ENCODE assay signal across 1 cellular context in the genomic region with DNA sequence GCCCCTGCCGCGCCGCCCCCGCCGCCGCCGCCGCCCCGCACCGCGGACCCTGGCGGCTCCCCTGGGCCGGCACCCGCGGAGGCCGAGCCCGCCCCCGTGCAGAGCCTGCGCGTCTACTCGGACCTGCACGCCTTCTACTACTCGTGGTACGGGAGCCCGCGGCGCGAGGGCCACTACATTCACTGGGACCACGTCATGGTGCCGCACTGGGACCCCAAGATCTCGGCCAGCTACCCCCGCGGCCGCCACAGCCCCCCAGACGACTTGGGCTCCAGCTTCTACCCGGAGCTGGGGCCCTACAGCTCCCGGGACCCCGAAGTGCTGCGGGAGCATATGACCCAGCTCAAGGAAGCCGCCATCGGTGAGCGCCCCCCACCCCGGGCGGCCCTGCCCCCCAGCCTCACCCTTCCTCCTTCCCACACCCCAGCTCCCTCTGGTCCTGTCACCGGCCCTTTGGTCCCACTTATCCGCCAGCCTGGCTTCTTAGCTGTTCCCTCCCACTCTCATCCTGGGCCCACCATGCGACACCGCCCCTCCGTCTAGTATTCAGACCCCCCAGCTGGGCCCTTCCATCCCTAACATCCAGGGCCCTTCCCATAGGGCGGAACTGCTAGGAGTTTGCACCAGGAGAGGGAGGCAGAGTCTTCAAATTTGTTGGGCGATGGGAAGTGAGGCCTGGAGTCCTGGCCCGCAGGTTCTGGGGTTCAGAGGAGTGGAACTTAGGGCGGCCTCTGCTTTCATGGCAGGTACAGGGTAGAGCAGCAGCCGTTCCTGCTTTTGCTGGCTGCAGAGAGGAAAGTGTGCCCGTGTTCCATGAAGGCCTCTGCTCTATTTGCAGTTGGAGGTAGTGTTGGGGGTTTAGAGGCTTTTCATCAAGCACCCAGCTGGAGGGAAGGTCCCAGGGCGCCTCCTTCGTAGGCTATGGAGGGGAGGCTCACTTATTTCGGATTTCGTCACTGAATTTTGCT.
TF ChIP-seq lines count a peak whose summit lies in the region.

No MANE protein-coding gene starts in this region.

TF ChIP-seq in HepG2, 621 proteins besides CTCF, POLR2A, EP300 and RAD21 (continued from another document and continues in another):
- TF ChIP-seq, protein P1, sequence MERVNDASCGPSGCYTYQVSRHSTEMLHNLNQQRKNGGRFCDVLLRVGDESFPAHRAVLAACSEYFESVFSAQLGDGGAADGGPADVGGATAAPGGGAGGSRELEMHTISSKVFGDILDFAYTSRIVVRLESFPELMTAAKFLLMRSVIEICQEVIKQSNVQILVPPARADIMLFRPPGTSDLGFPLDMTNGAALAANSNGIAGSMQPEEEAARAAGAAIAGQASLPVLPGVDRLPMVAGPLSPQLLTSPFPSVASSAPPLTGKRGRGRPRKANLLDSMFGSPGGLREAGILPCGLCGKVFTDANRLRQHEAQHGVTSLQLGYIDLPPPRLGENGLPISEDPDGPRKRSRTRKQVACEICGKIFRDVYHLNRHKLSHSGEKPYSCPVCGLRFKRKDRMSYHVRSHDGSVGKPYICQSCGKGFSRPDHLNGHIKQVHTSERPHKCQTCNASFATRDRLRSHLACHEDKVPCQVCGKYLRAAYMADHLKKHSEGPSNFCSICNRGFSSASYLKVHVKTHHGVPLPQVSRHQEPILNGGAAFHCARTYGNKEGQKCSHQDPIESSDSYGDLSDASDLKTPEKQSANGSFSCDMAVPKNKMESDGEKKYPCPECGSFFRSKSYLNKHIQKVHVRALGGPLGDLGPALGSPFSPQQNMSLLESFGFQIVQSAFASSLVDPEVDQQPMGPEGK (CRISPR knock-in tag; IDR thresholded peaks at IDR 0.05): peak; percentile 39; the same call in 1 of the 2 replicates
- peak; percentile 57 for TF ChIP-seq ZNF777 (CRISPR knock-in tag; IDR thresholded peaks at IDR 0.05)
- TF ChIP-seq, protein P2, sequence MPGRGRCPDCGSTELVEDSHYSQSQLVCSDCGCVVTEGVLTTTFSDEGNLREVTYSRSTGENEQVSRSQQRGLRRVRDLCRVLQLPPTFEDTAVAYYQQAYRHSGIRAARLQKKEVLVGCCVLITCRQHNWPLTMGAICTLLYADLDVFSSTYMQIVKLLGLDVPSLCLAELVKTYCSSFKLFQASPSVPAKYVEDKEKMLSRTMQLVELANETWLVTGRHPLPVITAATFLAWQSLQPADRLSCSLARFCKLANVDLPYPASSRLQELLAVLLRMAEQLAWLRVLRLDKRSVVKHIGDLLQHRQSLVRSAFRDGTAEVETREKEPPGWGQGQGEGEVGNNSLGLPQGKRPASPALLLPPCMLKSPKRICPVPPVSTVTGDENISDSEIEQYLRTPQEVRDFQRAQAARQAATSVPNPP (CRISPR knock-in tag; IDR thresholded peaks at IDR 0.05): no peak
- no peak for TF ChIP-seq SIX4 (CRISPR knock-in tag; IDR thresholded peaks at IDR 0.05)
- no peak for TF ChIP-seq SALL2 (CRISPR knock-in tag; IDR thresholded peaks at IDR 0.05)
- no peak for TF ChIP-seq ZNF75D (CRISPR knock-in tag; IDR thresholded peaks at IDR 0.05; ENCODE audit: borderline replicate concordance)
- TF ChIP-seq, protein P3, sequence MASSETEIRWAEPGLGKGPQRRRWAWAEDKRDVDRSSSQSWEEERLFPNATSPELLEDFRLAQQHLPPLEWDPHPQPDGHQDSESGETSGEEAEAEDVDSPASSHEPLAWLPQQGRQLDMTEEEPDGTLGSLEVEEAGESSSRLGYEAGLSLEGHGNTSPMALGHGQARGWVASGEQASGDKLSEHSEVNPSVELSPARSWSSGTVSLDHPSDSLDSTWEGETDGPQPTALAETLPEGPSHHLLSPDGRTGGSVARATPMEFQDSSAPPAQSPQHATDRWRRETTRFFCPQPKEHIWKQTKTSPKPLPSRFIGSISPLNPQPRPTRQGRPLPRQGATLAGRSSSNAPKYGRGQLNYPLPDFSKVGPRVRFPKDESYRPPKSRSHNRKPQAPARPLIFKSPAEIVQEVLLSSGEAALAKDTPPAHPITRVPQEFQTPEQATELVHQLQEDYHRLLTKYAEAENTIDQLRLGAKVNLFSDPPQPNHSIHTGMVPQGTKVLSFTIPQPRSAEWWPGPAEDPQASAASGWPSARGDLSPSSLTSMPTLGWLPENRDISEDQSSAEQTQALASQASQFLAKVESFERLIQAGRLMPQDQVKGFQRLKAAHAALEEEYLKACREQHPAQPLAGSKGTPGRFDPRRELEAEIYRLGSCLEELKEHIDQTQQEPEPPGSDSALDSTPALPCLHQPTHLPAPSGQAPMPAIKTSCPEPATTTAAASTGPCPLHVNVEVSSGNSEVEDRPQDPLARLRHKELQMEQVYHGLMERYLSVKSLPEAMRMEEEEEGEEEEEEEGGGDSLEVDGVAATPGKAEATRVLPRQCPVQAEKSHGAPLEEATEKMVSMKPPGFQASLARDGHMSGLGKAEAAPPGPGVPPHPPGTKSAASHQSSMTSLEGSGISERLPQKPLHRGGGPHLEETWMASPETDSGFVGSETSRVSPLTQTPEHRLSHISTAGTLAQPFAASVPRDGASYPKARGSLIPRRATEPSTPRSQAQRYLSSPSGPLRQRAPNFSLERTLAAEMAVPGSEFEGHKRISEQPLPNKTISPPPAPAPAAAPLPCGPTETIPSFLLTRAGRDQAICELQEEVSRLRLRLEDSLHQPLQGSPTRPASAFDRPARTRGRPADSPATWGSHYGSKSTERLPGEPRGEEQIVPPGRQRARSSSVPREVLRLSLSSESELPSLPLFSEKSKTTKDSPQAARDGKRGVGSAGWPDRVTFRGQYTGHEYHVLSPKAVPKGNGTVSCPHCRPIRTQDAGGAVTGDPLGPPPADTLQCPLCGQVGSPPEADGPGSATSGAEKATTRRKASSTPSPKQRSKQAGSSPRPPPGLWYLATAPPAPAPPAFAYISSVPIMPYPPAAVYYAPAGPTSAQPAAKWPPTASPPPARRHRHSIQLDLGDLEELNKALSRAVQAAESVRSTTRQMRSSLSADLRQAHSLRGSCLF (CRISPR knock-in tag; IDR thresholded peaks at IDR 0.05; ENCODE audit: borderline replicate concordance): no peak
- TF ChIP-seq, protein P4, sequence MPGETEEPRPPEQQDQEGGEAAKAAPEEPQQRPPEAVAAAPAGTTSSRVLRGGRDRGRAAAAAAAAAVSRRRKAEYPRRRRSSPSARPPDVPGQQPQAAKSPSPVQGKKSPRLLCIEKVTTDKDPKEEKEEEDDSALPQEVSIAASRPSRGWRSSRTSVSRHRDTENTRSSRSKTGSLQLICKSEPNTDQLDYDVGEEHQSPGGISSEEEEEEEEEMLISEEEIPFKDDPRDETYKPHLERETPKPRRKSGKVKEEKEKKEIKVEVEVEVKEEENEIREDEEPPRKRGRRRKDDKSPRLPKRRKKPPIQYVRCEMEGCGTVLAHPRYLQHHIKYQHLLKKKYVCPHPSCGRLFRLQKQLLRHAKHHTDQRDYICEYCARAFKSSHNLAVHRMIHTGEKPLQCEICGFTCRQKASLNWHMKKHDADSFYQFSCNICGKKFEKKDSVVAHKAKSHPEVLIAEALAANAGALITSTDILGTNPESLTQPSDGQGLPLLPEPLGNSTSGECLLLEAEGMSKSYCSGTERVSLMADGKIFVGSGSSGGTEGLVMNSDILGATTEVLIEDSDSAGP (CRISPR knock-in tag; IDR thresholded peaks at IDR 0.05; ENCODE audit: borderline replicate concordance): peak; percentile 13; the same call in 1 of the 2 replicates
- TF ChIP-seq, protein P5, sequence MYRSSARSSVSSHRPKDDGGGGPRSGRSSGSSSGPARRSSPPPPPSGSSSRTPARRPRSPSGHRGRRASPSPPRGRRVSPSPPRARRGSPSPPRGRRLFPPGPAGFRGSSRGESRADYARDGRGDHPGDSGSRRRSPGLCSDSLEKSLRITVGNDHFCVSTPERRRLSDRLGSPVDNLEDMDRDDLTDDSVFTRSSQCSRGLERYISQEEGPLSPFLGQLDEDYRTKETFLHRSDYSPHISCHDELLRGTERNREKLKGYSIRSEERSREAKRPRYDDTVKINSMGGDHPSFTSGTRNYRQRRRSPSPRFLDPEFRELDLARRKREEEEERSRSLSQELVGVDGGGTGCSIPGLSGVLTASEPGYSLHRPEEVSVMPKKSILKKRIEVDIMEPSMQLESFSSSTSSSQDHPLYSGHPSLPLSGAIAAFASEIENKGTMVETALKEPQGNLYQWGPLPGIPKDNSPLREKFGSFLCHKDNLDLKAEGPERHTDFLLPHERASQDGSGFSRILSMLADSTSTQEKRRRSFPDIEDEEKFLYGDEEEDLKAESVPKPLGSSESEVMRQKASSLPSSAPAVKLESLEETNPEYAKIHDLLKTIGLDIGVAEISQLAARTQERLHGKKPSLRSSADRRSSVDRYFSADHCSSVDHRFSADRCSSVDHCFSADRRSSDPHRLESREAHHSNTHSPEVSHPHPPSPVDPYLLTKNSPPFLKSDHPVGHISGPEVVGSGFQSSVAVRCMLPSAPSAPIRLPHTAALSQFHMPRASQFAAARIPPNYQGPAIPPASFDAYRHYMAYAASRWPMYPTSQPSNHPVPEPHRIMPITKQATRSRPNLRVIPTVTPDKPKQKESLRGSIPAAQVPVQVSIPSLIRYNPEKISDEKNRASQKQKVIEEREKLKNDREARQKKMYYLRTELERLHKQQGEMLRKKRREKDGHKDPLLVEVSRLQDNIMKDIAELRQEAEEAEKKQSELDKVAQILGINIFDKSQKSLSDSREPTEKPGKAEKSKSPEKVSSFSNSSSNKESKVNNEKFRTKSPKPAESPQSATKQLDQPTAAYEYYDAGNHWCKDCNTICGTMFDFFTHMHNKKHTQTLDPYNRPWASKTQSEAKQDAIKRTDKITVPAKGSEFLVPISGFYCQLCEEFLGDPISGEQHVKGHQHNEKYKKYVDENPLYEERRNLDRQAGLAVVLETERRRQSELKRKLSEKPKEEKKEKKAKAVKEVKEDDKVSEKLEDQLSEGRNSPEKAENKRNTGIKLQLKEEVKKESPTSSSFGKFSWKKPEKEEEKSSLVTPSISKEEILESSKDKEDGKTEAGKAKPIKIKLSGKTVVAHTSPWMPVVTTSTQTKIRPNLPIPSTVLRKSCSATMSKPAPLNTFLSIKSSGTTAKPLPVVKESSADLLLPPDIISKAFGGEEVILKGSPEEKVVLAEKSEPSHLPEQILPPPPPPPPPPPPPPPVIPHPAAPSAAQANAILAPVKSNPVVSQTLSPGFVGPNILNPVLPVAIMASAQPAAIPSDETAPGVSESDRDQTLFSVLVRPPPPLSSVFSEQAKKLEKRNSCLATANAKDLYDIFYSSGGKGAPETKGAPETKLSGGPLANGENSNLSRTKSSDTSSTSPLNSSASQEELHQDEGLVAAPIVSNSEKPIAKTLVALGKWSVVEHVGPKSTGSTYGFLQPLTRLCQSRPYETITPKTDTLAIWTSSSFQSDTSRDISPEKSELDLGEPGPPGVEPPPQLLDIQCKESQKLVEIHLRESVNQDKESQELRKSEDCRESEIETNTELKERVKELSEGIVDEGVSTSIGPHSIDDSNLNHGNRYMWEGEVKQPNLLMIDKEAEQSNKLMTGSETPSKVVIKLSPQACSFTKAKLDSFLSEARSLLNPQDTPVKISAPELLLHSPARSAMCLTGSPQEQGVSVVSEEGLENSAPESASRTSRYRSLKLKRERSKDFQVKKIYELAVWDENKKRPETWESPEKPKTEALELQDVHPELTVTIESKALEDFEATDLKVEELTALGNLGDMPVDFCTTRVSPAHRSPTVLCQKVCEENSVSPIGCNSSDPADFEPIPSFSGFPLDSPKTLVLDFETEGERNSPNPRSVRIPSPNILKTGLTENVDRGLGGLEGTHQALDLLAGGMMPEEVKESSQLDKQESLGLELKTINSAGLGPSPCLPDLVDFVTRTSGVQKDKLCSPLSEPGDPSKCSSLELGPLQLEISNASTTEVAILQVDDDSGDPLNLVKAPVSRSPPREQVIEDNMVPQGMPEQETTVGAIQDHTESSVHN (CRISPR knock-in tag; IDR thresholded peaks at IDR 0.05): no peak
- TF ChIP-seq ZNF572 (CRISPR knock-in tag; IDR thresholded peaks at IDR 0.05): no peak
- no peak for TF ChIP-seq SNAI1 (CRISPR knock-in tag; IDR thresholded peaks at IDR 0.05; ENCODE audit: borderline replicate concordance)
- no peak for TF ChIP-seq NFYB (CRISPR knock-in tag; IDR thresholded peaks at IDR 0.05)
- TF ChIP-seq, protein P6, sequence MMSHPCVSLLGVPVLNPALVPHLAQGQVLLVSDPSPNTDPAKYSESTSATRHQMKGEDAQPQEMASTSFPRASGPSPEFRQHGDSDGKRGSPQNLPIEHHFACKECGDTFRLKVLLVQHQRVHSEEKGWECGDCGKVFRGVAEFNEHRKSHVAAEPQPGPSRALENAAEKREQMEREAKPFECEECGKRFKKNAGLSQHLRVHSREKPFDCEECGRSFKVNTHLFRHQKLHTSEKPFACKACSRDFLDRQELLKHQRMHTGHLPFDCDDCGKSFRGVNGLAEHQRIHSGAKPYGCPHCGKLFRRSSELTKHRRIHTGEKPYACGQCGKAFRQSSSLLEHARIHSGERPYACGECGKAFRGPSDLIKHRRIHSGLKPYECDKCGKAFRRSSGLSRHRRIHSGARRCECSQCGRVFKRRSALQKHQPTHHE (CRISPR knock-in tag; IDR thresholded peaks at IDR 0.05; ENCODE audit: borderline replicate concordance): no peak
- TF ChIP-seq, protein P7, sequence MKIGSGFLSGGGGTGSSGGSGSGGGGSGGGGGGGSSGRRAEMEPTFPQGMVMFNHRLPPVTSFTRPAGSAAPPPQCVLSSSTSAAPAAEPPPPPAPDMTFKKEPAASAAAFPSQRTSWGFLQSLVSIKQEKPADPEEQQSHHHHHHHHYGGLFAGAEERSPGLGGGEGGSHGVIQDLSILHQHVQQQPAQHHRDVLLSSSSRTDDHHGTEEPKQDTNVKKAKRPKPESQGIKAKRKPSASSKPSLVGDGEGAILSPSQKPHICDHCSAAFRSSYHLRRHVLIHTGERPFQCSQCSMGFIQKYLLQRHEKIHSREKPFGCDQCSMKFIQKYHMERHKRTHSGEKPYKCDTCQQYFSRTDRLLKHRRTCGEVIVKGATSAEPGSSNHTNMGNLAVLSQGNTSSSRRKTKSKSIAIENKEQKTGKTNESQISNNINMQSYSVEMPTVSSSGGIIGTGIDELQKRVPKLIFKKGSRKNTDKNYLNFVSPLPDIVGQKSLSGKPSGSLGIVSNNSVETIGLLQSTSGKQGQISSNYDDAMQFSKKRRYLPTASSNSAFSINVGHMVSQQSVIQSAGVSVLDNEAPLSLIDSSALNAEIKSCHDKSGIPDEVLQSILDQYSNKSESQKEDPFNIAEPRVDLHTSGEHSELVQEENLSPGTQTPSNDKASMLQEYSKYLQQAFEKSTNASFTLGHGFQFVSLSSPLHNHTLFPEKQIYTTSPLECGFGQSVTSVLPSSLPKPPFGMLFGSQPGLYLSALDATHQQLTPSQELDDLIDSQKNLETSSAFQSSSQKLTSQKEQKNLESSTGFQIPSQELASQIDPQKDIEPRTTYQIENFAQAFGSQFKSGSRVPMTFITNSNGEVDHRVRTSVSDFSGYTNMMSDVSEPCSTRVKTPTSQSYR (CRISPR knock-in tag; IDR thresholded peaks at IDR 0.05; ENCODE audit: borderline replicate concordance): 0 out of 2 replicates have a peak, but pooled peaks have one; percentile 17
